12 cellular contexts compared by ENCODE assay signal in the genomic region with DNA sequence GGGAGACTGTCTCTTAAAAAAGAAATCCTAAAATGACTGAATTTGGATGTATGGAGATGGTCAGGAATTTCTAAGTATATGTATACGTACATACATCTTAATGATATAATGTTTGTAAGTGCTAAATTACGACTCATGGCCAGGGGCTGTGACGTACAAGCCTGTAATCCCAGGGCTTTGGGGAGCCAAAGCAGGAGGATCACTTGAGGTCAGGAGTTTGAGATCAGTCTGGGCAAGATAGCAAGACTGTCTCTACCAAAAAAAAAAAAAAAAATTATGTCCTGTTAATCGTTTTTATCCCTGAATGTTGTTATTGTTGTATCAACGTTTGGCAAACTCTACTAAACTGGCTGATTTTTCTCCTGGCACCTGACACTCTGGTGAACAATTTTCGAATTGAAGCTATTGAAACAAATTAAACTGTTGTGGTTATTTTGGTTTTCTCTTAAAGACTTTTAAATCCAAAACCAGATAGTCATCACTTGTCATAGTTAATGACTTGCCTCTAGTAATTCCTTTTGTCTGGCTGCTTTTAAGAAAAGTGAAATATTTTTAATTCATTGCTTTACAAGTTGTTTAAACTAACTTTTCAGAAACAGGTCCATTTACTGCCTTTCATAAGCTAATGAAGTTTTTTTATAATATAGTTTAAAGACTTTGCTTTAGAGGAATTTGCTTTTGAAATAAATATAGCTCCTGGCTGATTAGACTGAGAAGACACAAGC. TPM values are rescaled to one million over a fixed set of nuclear protein-coding genes. Genes with fewer than 3 reads are reported as not detected.
DNase-seq lines count a peak whose midpoint lies in the region; ATAC-seq and TF ChIP-seq lines count a peak whose summit lies in the region.
"Had no signal": no experiment of that assay in that cellular context is flagged by ENCODE, and none has a peak within 500 bp of the region (broad histone marks: within the 10 kb centered on the region; RNA-seq: fewer than 3 reads in every experiment).

No MANE protein-coding gene starts in this region.

- H3K27ac Mint-ChIP-seq in CD4-positive, alpha-beta T cell, result peak overlapping the region; percentile 69
- H3K27ac Mint-ChIP-seq in activated naive CD8-positive, alpha-beta T cell treated with anti-CD3 and anti-CD28 coated beads, Interleukin-2, amount 50 U/mL, for 24 hours, result peak overlapping the region; percentile 77
- peak overlapping the region in 3 of 9 donors; percentile 34 to 68 (median 36) for H3K27ac Mint-ChIP-seq in naive thymus-derived CD4-positive, alpha-beta T cell
- H3K27ac Mint-ChIP-seq: activated naive CD8-positive, alpha-beta T cell treated with anti-CD3 and anti-CD28 coated beads, Interleukin-2, amount 10 ng/mL, durations not matched to agents 7 days and 5 days; T-helper 1 cell treated with Interleukin-12 subunit alpha and Interleukin-12 subunit beta and Interleukin-4 antibody, amounts not matched to agents 30 μg/mL and 1 μg/mL, for 36 hours had no signal

- H4K20me1 ChIP-seq in Loucy (ENCODE audit: insufficient read depth, low read length, poor library complexity, severe bottlenecking), result peaks cover 99% of the 10 kb centered on the region

- peaks cover 42% of the 10 kb centered on the region for H3K36me3 ChIP-seq in Loucy (ENCODE audit: insufficient read depth, low read length)
- peaks cover 0 to 19% (median 6%) of the 10 kb centered on the region in 3 experiments for H3K36me3 ChIP-seq in naive thymus-derived CD4-positive, alpha-beta T cell (ENCODE audit: control insufficient read depth in 2 of 3, insufficient read depth in 3 of 3, low read length in 3 of 3)
- peaks cover 44% of the 10 kb centered on the region for H3K36me3 ChIP-seq in upper lobe of right lung

- no peak for DNase-seq in CD4-positive, alpha-beta T cell
- no peak for DNase-seq in activated naive CD8-positive, alpha-beta T cell treated with anti-CD3 and anti-CD28 coated beads, Interleukin-2, amount 50 U/mL, for 24 hours
- no peak for DNase-seq in naive thymus-derived CD4-positive, alpha-beta T cell
- no peak for DNase-seq in NCI-H748 (lab: John Stamatoyannopoulos, UW; ENCODE audit: unreplicated experiment)
- no peak for DNase-seq in upper lobe of right lung
- DNase-seq in AML-193 (lab: John Stamatoyannopoulos, UW), result no peak
- DNase-seq: activated naive CD8-positive, alpha-beta T cell treated with anti-CD3 and anti-CD28 coated beads, Interleukin-2, amount 10 ng/mL, durations not matched to agents 7 days and 5 days; left lung; NCI-H226 had no signal

- H3K79me2 ChIP-seq in Loucy (ENCODE audit: insufficient read depth, low read length), result peaks cover 100% of the 10 kb centered on the region

- no peaks in the 10 kb centered on the region for H3K27me3 Mint-ChIP-seq in CD4-positive, alpha-beta T cell
- H3K27me3 Mint-ChIP-seq in activated naive CD8-positive, alpha-beta T cell treated with anti-CD3 and anti-CD28 coated beads, Interleukin-2, amount 50 U/mL, for 24 hours, result no peaks in the 10 kb centered on the region
- H3K27me3 Mint-ChIP-seq in naive thymus-derived CD4-positive, alpha-beta T cell, result no peaks in the 10 kb centered on the region
- H3K27me3 Mint-ChIP-seq: activated naive CD8-positive, alpha-beta T cell treated with anti-CD3 and anti-CD28 coated beads, Interleukin-2, amount 10 ng/mL, durations not matched to agents 7 days and 5 days had no signal

- H3K4me2 ChIP-seq in Loucy (ENCODE audit: low read depth, low read length, poor library complexity, severe bottlenecking), result peak overlapping the region; percentile 94

- H3K9me2 ChIP-seq in Loucy (replicated peaks; ENCODE audit: low read depth, low read length), result no peaks in the 10 kb centered on the region

- no peaks in the 10 kb centered on the region for H3K9me3 ChIP-seq in CD4-positive, alpha-beta T cell (ENCODE audit: control insufficient read depth, low read length)
- no peaks in the 10 kb centered on the region for H3K9me3 ChIP-seq in Loucy (ENCODE audit: insufficient read depth, low read depth, low read length)
- no peaks in the 10 kb centered on the region for H3K9me3 ChIP-seq in naive thymus-derived CD4-positive, alpha-beta T cell (ENCODE audit: control insufficient read depth in 2 of 3, low read length in 3 of 3)
- no peaks in the 10 kb centered on the region for H3K9me3 ChIP-seq in upper lobe of right lung
- H3K9me3 ChIP-seq: left lung had no signal

- TF ChIP-seq CTCF in CD4-positive, alpha-beta T cell (IDR thresholded peaks at IDR 0.05), result no peak
- no peak for TF ChIP-seq CTCF in Loucy (conservative IDR thresholded peaks at IDR 0.05; ENCODE audit: low read length)
- TF ChIP-seq CTCF in upper lobe of right lung (IDR thresholded peaks at IDR 0.05), result no peak

- CTCF ChIA-PET in CD4-positive, alpha-beta T cell (lab: Charles Lee), result no interaction called here
- CTCF ChIA-PET in naive thymus-derived CD4-positive, alpha-beta T cell (lab: Charles Lee), result no interaction called here

- H3K4me1 ChIP-seq in Loucy (ENCODE audit: insufficient read depth, low read length, poor library complexity, severe bottlenecking), result peaks cover 75% of the 10 kb centered on the region
- peaks cover 63 to 72% of the 10 kb centered on the region in 2 donors for H3K4me1 ChIP-seq in naive thymus-derived CD4-positive, alpha-beta T cell (ENCODE audit: control insufficient read depth in 2 of 2, insufficient read depth in 2 of 2, low read length in 2 of 2)
- H3K4me1 ChIP-seq in upper lobe of right lung, result peaks cover 54% of the 10 kb centered on the region

- peaks cover 92% of the 10 kb centered on the region for H3K4me1 Mint-ChIP-seq in CD4-positive, alpha-beta T cell (ENCODE audit: low read depth)
- peaks cover 91% of the 10 kb centered on the region for H3K4me1 Mint-ChIP-seq in activated naive CD8-positive, alpha-beta T cell treated with anti-CD3 and anti-CD28 coated beads, Interleukin-2, amount 50 U/mL, for 24 hours
- peaks cover 42 to 94% (median 78%) of the 10 kb centered on the region in 7 donors for H3K4me1 Mint-ChIP-seq in naive thymus-derived CD4-positive, alpha-beta T cell

- peaks cover 77% of the 10 kb centered on the region for H3K36me3 Mint-ChIP-seq in CD4-positive, alpha-beta T cell (ENCODE audit: low read depth)
- H3K36me3 Mint-ChIP-seq in activated naive CD8-positive, alpha-beta T cell treated with anti-CD3 and anti-CD28 coated beads, Interleukin-2, amount 50 U/mL, for 24 hours (ENCODE audit: low read depth), result peaks cover 59% of the 10 kb centered on the region
- H3K36me3 Mint-ChIP-seq in naive thymus-derived CD4-positive, alpha-beta T cell, result peaks cover 0 to 23% (median 13%) of the 10 kb centered on the region in 5 donors

- H3K9me3 Mint-ChIP-seq in CD4-positive, alpha-beta T cell, result no peaks in the 10 kb centered on the region
- H3K9me3 Mint-ChIP-seq in activated naive CD8-positive, alpha-beta T cell treated with anti-CD3 and anti-CD28 coated beads, Interleukin-2, amount 50 U/mL, for 24 hours, result no peaks in the 10 kb centered on the region
- no peaks in the 10 kb centered on the region for H3K9me3 Mint-ChIP-seq in naive thymus-derived CD4-positive, alpha-beta T cell
- H3K9me3 Mint-ChIP-seq: activated naive CD8-positive, alpha-beta T cell treated with anti-CD3 and anti-CD28 coated beads, Interleukin-2, amount 10 ng/mL, durations not matched to agents 7 days and 5 days; T-helper 1 cell treated with Interleukin-12 subunit alpha and Interleukin-12 subunit beta and Interleukin-4 antibody, amounts not matched to agents 30 μg/mL and 1 μg/mL, for 36 hours had no signal

- H3K4me3 Mint-ChIP-seq in CD4-positive, alpha-beta T cell, result peak overlapping the region; percentile 77
- peak overlapping the region; percentile 30 for H3K4me3 Mint-ChIP-seq in activated naive CD8-positive, alpha-beta T cell treated with anti-CD3 and anti-CD28 coated beads, Interleukin-2, amount 50 U/mL, for 24 hours
- H3K4me3 Mint-ChIP-seq in naive thymus-derived CD4-positive, alpha-beta T cell, result peak overlapping the region in 9 of 10 donors; percentile 38 to 99 (median 53)
- H3K4me3 Mint-ChIP-seq: activated naive CD8-positive, alpha-beta T cell treated with anti-CD3 and anti-CD28 coated beads, Interleukin-2, amount 10 ng/mL, durations not matched to agents 7 days and 5 days; T-helper 1 cell treated with Interleukin-12 subunit alpha and Interleukin-12 subunit beta and Interleukin-4 antibody, amounts not matched to agents 30 μg/mL and 1 μg/mL, for 36 hours had no signal

- H3F3A ChIP-seq in Loucy (ENCODE audit: low read depth), result no peaks in the 10 kb centered on the region

- peak overlapping the region; percentile 96 for H3K4me3 ChIP-seq in Loucy (ENCODE audit: low read length, poor library complexity, severe bottlenecking)
- no peak overlapping the region for H3K4me3 ChIP-seq in naive thymus-derived CD4-positive, alpha-beta T cell (ENCODE audit: low read length)
- H3K4me3 ChIP-seq in upper lobe of right lung, result no peak overlapping the region
- H3K4me3 ChIP-seq: left lung had no signal

- intact Hi-C loops in CD4-positive, alpha-beta T cell (cut with DNase I, micrococcal nuclease), result loop anchor here (10.0 kb wide), 2 partner anchors 125 to 1805 kb away; a partner anchor contains a TSS
- intact Hi-C loops in naive thymus-derived CD4-positive, alpha-beta T cell (cut with micrococcal nuclease), result no loop called here
- intact Hi-C loops in upper lobe of right lung (cut with DNase I), result no loop called here

- POLR2A ChIA-PET in CD4-positive, alpha-beta T cell (lab: Charles Lee), result interaction anchor here (0.6 to 1.2 kb wide), 3 partner anchors 11 to 118 kb away, joined by 3 to 6 read pairs (median 4); no protein-coding TSS in a partner anchor
- POLR2A ChIA-PET in naive thymus-derived CD4-positive, alpha-beta T cell (lab: Charles Lee), result interaction anchor here (0.7 kb wide), 1 partner anchor 10 kb away, joined by 4 read pairs; no protein-coding TSS in a partner anchor

- no peaks in the 10 kb centered on the region for H3K27me3 ChIP-seq in CD4-positive, alpha-beta T cell (ENCODE audit: control insufficient read depth, insufficient read depth, low read length)
- no peaks in the 10 kb centered on the region for H3K27me3 ChIP-seq in Loucy (ENCODE audit: insufficient read depth, low read length, poor library complexity, severe bottlenecking)
- no peaks in the 10 kb centered on the region for H3K27me3 ChIP-seq in naive thymus-derived CD4-positive, alpha-beta T cell (ENCODE audit: control insufficient read depth in 2 of 2, insufficient read depth in 2 of 2, low read length in 2 of 2)
- H3K27me3 ChIP-seq in upper lobe of right lung, result no peaks in the 10 kb centered on the region
- H3K27me3 ChIP-seq: left lung had no signal

- no peak overlapping the region for H3K27ac ChIP-seq in CD4-positive, alpha-beta T cell (ENCODE audit: low read depth, low read length)
- no peak overlapping the region for H3K27ac ChIP-seq in naive thymus-derived CD4-positive, alpha-beta T cell (ENCODE audit: low read depth, low read length)
- H3K27ac ChIP-seq in upper lobe of right lung, result no peak overlapping the region
- H3K27ac ChIP-seq: left lung had no signal

- H3K9ac ChIP-seq in Loucy (ENCODE audit: low read depth, low read length, poor library complexity, severe bottlenecking), result no peak overlapping the region

- ATAC-seq in CD4-positive, alpha-beta T cell (ENCODE audit: poor library complexity), result no peak
- ATAC-seq in activated naive CD8-positive, alpha-beta T cell treated with anti-CD3 and anti-CD28 coated beads, Interleukin-2, amount 50 U/mL, for 24 hours, result no peak
- ATAC-seq in naive thymus-derived CD4-positive, alpha-beta T cell, result no peak
- ATAC-seq in upper lobe of right lung, result no peak
- ATAC-seq in GM18858 (IDR thresholded peaks at IDR 0.05; ENCODE audit: unreplicated experiment), result no peak
- ATAC-seq: left lung had no signal

- no peak overlapping the region for H2AFZ ChIP-seq in Loucy (ENCODE audit: low read length)

RNA-seq across cellular contexts. Expression of a gene that starts 7.0 kb away (rescaled TPM):
- 100 to 1,000 TPM; 463 to 496 TPM for total RNA-seq in CD4-positive, alpha-beta T cell
- 100 to 1,000 TPM; 246 to 405 (median 264) TPM for total RNA-seq in naive thymus-derived CD4-positive, alpha-beta T cell
- polyA plus RNA-seq in naive thymus-derived CD4-positive, alpha-beta T cell, result 100 to 1,000 TPM; 320 to 394 TPM
- total RNA-seq in upper lobe of right lung, result 261 TPM

Comparison
In these comparisons a context has a peak if more than half of its experiments do, and no peak if none do; other contexts are left out.
1. intact Hi-C loops: an anchor here in CD4-positive, alpha-beta T cell (10.0 kb wide); none called in naive thymus-derived CD4-positive, alpha-beta T cell and upper lobe of right lung.